ENCODE assay signal across 8 cellular contexts in the genomic region with DNA sequence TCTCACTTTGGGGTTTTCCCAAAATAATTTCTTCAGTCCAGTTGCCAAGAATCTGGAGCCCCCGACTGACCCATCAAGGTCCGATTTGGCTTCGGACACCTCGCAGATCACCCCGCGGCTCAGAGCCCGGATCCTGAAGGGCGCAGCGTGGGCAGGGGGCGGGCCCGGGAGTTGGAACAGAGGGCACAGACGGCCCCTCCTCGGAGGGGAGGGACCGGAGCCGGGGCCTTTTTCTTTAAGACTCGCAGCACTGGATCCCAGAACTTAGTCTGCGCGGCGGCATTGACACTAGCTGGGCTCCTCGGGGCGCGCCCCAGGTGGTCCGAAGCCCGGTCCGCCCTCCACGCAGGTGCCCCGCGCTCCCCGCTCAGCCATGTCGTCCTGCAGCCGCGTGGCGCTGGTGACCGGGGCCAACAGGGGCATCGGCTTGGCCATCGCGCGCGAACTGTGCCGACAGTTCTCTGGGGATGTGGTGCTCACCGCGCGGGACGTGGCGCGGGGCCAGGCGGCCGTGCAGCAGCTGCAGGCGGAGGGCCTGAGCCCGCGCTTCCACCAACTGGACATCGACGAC. TPM values are rescaled to one million over a fixed set of nuclear protein-coding genes. Genes with fewer than 3 reads are reported as not detected.
DNase-seq lines count a peak whose midpoint lies in the region; ATAC-seq and TF ChIP-seq lines count a peak whose summit lies in the region.

A gene (plus strand): TSS at position 260 of the 571 bp plus-strand sequence. CDS start 114 bp downstream, at position 374.

- no peaks in the 10 kb centered on the region for H3K36me3 ChIP-seq in HUES6 (ENCODE audit: control insufficient read depth, insufficient read depth, low read length)
- H3K36me3 ChIP-seq in lung (ENCODE audit: control insufficient read depth in 2 of 2, insufficient read depth in 2 of 2, low read length in 2 of 2) = no peaks in the 10 kb centered on the region

- H3K4me1 ChIP-seq in HUES6 (ENCODE audit: control insufficient read depth, insufficient read depth, low read length) (peaks cover 20% of the 10 kb centered on the region), lung (ENCODE audit: control insufficient read depth in 2 of 2, insufficient read depth in 2 of 2, low read length in 2 of 2) (no peaks in the 10 kb centered on the region)

- H3K4me3 ChIP-seq in HUES6 (ENCODE audit: low read depth, low read length) (peak within 1 kb of the TSS; percentile 78), lung (peak within 1 kb of the TSS; percentile 41)

- peak; percentile 60 for ATAC-seq in lung (ENCODE audit: insufficient read depth, low FRiP score)

- peak within 1 kb of the TSS; percentile 76 for H3K27ac ChIP-seq in C4-2B
- no peak within 1 kb of the TSS for H3K27ac ChIP-seq in HUES6 (ENCODE audit: low read depth, low read length)
- peak within 1 kb of the TSS; percentile 86 to 87 for H3K27ac ChIP-seq in lung (ENCODE audit: low read depth in 1 of 2, low read length in 1 of 2)

- TF ChIP-seq CTCF in C4-2B (conservative IDR thresholded peaks at IDR 0.05) (no peak), lung (IDR thresholded peaks at IDR 0.05; ENCODE audit: control extremely low read depth, extremely low read depth) (no peak)

- peaks cover 64% of the 10 kb centered on the region for H3K27me3 ChIP-seq in HUES6 (ENCODE audit: control insufficient read depth, insufficient read depth, low read length)
- H3K27me3 ChIP-seq in lung (ENCODE audit: control insufficient read depth, insufficient read depth) = no peaks in the 10 kb centered on the region

- H3K9me3 ChIP-seq in HUES6 (ENCODE audit: control insufficient read depth, insufficient read depth, low read depth, low read length) (no peaks in the 10 kb centered on the region), lung (ENCODE audit: control insufficient read depth in 2 of 2, insufficient read depth in 1 of 2, low read length in 1 of 2) (no peaks in the 10 kb centered on the region)

- WGBS in lung, 2 donors = 0% methylated on average over 44 to 53 of the region's 53 CpGs

- DNase-seq in activated CD4-positive, alpha-beta T cell treated with anti-CD3 and anti-CD28 coated beads for 48 hours = peak; percentile 76
- DNase-seq in ecto neural progenitor cell (ENCODE audit: low spot score) (peak; percentile 57), lung (ENCODE audit: low spot score) (peak; percentile 47), NCI-H1436 (lab: John Stamatoyannopoulos, UW) (no peak), NCI-H1694 treated with DMSO at 0.1 percent for 48 hours (lab: John Stamatoyannopoulos, UW) (no peak)
- peak; percentile 23 for DNase-seq in stimulated activated CD8-positive, alpha-beta memory T cell treated with anti-CD3 and anti-CD28 coated beads, Interleukin-15, amount 100 ng/mL, for 24 hours (ENCODE audit: low read depth)

- H3K9ac ChIP-seq in HUES6 (ENCODE audit: low read length) = peak within 1 kb of the TSS; percentile 62

RNA-seq across cellular contexts. Expression of the gene that starts here (rescaled TPM):
- 1 to 10 TPM in 1 of 2 donors, under 1 TPM in 1; 0.23 to 5.1 TPM for total RNA-seq in lung
- polyA plus RNA-seq in lung = 1 to 10 TPM; 4.2 to 9.0 TPM

Comparison
In these comparisons a context has a peak if more than half of its experiments do, and no peak if none do; other contexts are left out.
1. DNase-seq: peak in activated CD4-positive, alpha-beta T cell treated with anti-CD3 and anti-CD28 coated beads for 48 hours (single experiment), ecto neural progenitor cell (single experiment), lung (single experiment) and stimulated activated CD8-positive, alpha-beta memory T cell treated with anti-CD3 and anti-CD28 coated beads, Interleukin-15, amount 100 ng/mL, for 24 hours (single experiment); none in NCI-H1436 (single experiment) and NCI-H1694 treated with DMSO at 0.1 percent for 48 hours (single experiment).